Comparison of ENCODE assay signal across 22 cellular contexts in the genomic region with DNA sequence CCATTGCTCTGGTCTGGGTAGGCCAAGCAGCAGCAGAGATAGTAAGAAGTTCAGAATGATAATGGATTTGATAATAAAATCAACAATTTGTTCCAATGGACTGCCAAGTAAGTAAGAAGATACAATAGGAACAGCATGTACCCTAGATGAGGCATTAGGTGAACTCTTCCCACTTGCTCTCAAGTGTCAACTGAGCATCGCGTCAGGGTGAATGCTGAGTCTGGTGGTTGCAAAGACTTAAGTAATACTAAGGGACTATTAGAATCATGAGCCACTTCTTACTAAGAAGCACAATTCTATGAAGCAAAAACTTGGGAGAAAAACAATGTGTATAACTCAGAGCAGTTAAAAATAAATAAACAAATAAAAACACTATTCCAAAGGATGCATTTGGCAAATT. TPM values are rescaled to one million over a fixed set of nuclear protein-coding genes. Genes with fewer than 3 reads are reported as not detected.
"Had no signal": no experiment of that assay in that cellular context is flagged by ENCODE, and none has a peak within 500 bp of the region (broad histone marks: within the 10 kb centered on the region; RNA-seq: fewer than 3 reads in every experiment).

No MANE protein-coding gene starts in this region.

- H3K4me1 ChIP-seq: SJSA1 had no signal

- H3K4me3 ChIP-seq: MG63, SJSA1, SK-N-MC had no signal

- H3K27ac ChIP-seq: SJSA1, SK-N-MC had no signal

- DNase-seq: KBM-7, MG63, NCI-H1092, NCI-H1105 treated with DMSO at 0.1 percent for 48 hours, NCI-H1417 treated with DMSO at 0.1 percent for 48 hours, NCI-H146, NCI-H187, NCI-H2029, NCI-H2081 treated with DMSO at 0.1 percent for 48 hours, NCI-H2171, NCI-H226, NCI-H446, NCI-H510A, NCI-H524 treated with DMSO at 0.1 percent for 48 hours, NCI-H69, NCI-H774, Right ventricle myocardium superior, RPMI8226, SIG-M5 had no signal

- H3K9me3 ChIP-seq: MG63, SJSA1 had no signal

- H3K36me3 ChIP-seq: MG63, SJSA1 had no signal

- H3K27me3 ChIP-seq: MG63, SJSA1 had no signal

RNA-seq across cellular contexts. Expression of a gene that starts 54.5 kb away (rescaled TPM):
- total RNA-seq: HT-29, SJSA1 had no signal
